ENCODE assay signal across 14 cellular contexts in genomic region chr4:134762053-134762452, GRCh38.
DNase-seq lines count a peak whose midpoint lies in the region; ATAC-seq and TF ChIP-seq lines count a peak whose summit lies in the region.
"Had no signal": no experiment of that assay in that cellular context is flagged by ENCODE, and none has a peak within 500 bp of the region (broad histone marks: within the 10 kb centered on the region; RNA-seq: fewer than 3 reads in every experiment).

No MANE protein-coding gene starts in this region.

- no peaks in the 10 kb centered on the region for H3K36me3 Mint-ChIP-seq in chondrocyte (ENCODE audit: low read depth)
- no peaks in the 10 kb centered on the region for H3K36me3 Mint-ChIP-seq in CD8-positive, alpha-beta T cell

- TF ChIP-seq POLR2A in upper lobe of left lung (IDR thresholded peaks at IDR 0.05) = no peak

- no peak overlapping the region for H3K4me3 ChIP-seq in BJ (ENCODE audit: low read depth, low read length)
- no peak overlapping the region for H3K4me3 ChIP-seq in Karpas-422 (ENCODE audit: low read length)
- H3K4me3 ChIP-seq in upper lobe of left lung = no peak overlapping the region
- no peak overlapping the region for H3K4me3 ChIP-seq in CD8-positive, alpha-beta T cell (ENCODE audit: low read depth, low read length)
- H3K4me3 ChIP-seq in GM23248 = no peak overlapping the region
- H3K4me3 ChIP-seq: coronary artery, lung, stomach had no signal

- DNase-seq in BJ (ENCODE audit: low read depth) (no peak), Karpas-422 (peak; percentile 47), chondrocyte (ENCODE audit: low spot score) (no peak), upper lobe of left lung (no peak), GM23248 (no peak)
- DNase-seq in CD8-positive, alpha-beta T cell = no peak
- DNase-seq: activated CD4-positive, alpha-beta T cell treated with anti-CD3 and anti-CD28 coated beads for 1 hour; activated T-cell treated with anti-CD3 and anti-CD28 coated beads for 4 hours; NCI-H187; stomach had no signal

- H3K4me1 ChIP-seq in Karpas-422 (ENCODE audit: low read length) (no peaks in the 10 kb centered on the region), upper lobe of left lung (no peaks in the 10 kb centered on the region), GM23248 (ENCODE audit: insufficient read depth) (no peaks in the 10 kb centered on the region)
- H3K4me1 ChIP-seq in CD8-positive, alpha-beta T cell (ENCODE audit: insufficient read depth, low read length) = no peaks in the 10 kb centered on the region
- H3K4me1 ChIP-seq: stomach had no signal

- CTCF ChIA-PET in BJ (lab: Yijun Ruan, JAX) = interaction anchor here (1.1 kb wide), 2 partner anchors 12 to 18 kb away, joined by 3 read pairs; no protein-coding TSS in a partner anchor
- CTCF ChIA-PET in CD8-positive, alpha-beta T cell (lab: Charles Lee) = no interaction called here

- H3K4me3 Mint-ChIP-seq in chondrocyte (ENCODE audit: unreplicated experiment) = no peak overlapping the region
- H3K4me3 Mint-ChIP-seq in CD8-positive, alpha-beta T cell = no peak overlapping the region

- POLR2A ChIA-PET in BJ (lab: Charles Lee) = no interaction called here
- POLR2A ChIA-PET in CD8-positive, alpha-beta T cell (lab: Charles Lee) = no interaction called here

- TF ChIP-seq CTCF in BJ (IDR thresholded peaks at IDR 0.05; ENCODE audit: insufficient read depth, low read depth, low read length) (0 out of 2 replicates have a peak, but pooled peaks have one; percentile 11), GM12874 (IDR thresholded peaks at IDR 0.05; ENCODE audit: insufficient read depth, low read depth, low read length) (peak; percentile 21; the same call in 1 of the 2 replicates), chondrocyte (IDR thresholded peaks at IDR 0.05) (peak; percentile 27), upper lobe of left lung (IDR thresholded peaks at IDR 0.05) (no peak)
- no peak for TF ChIP-seq CTCF in CD8-positive, alpha-beta T cell (IDR thresholded peaks at IDR 0.05)

- H3K27ac ChIP-seq in Karpas-422 (ENCODE audit: low read length) (no peak overlapping the region), upper lobe of left lung (no peak overlapping the region), GM23248 (no peak overlapping the region)
- no peak overlapping the region for H3K27ac ChIP-seq in CD8-positive, alpha-beta T cell (ENCODE audit: low read depth, low read length)
- H3K27ac ChIP-seq: coronary artery, stomach had no signal

- H3K9ac ChIP-seq in Karpas-422 (ENCODE audit: low read length) = no peak overlapping the region
- H3K9ac ChIP-seq in GM23248 = no peak overlapping the region

- H3K4me1 Mint-ChIP-seq in chondrocyte (ENCODE audit: low read depth) = no peaks in the 10 kb centered on the region
- no peaks in the 10 kb centered on the region for H3K4me1 Mint-ChIP-seq in CD8-positive, alpha-beta T cell (ENCODE audit: low read depth)

- H3K27me3 ChIP-seq in BJ (ENCODE audit: control insufficient read depth, insufficient read depth, low read length) (no peaks in the 10 kb centered on the region), Karpas-422 (ENCODE audit: low read length) (no peaks in the 10 kb centered on the region), upper lobe of left lung (no peaks in the 10 kb centered on the region), GM23248 (replicated peaks; ENCODE audit: insufficient read depth) (no peaks in the 10 kb centered on the region)
- H3K27me3 ChIP-seq in CD8-positive, alpha-beta T cell (ENCODE audit: insufficient read depth, low read length) = no peaks in the 10 kb centered on the region
- H3K27me3 ChIP-seq: stomach had no signal

- H2AFZ ChIP-seq in Karpas-422 (ENCODE audit: low read length) (no peak overlapping the region), GM23248 (no peak overlapping the region)

- no peaks in the 10 kb centered on the region for H3K79me2 ChIP-seq in Karpas-422 (ENCODE audit: low read length)
- no peaks in the 10 kb centered on the region for H3K79me2 ChIP-seq in GM23248 (ENCODE audit: insufficient read depth)

- intact Hi-C loops in CD8-positive, alpha-beta T cell (cut with DNase I, micrococcal nuclease) = no loop called here

- 71 to 73% methylated on average over 4 of the region's 4 CpGs for WGBS in upper lobe of left lung, 2 donors
- 19 to 26% methylated on average over 4 of the region's 4 CpGs for WGBS in GM23248 (ENCODE audit: low coverage in 1 of 2, low lambda C conversion rate in 2 of 2, missing lambda C conversion rate in 2 of 2), 2 experiments

- TF ChIP-seq EP300 in upper lobe of left lung (IDR thresholded peaks at IDR 0.05) = no peak

- no peaks in the 10 kb centered on the region for H3F3A ChIP-seq in GM23248 (ENCODE audit: insufficient read depth)

- H3K9me2 ChIP-seq in Karpas-422 (replicated peaks; ENCODE audit: insufficient read depth, low read length) = no peaks in the 10 kb centered on the region
- no peaks in the 10 kb centered on the region for H3K9me2 ChIP-seq in GM23248 (ENCODE audit: insufficient read depth)

- ATAC-seq in upper lobe of left lung (ENCODE audit: low FRiP score in 2 of 2) (no peak), HG02642 (IDR thresholded peaks at IDR 0.05; ENCODE audit: poor library complexity, unreplicated experiment) (no peak)
- ATAC-seq in CD8-positive, alpha-beta T cell = no peak

- no peaks in the 10 kb centered on the region for H3K36me3 ChIP-seq in BJ (ENCODE audit: control insufficient read depth, insufficient read depth, low read length)
- no peaks in the 10 kb centered on the region for H3K36me3 ChIP-seq in Karpas-422 (ENCODE audit: insufficient read depth, low read length)
- H3K36me3 ChIP-seq in upper lobe of left lung = no peaks in the 10 kb centered on the region
- no peaks in the 10 kb centered on the region for H3K36me3 ChIP-seq in CD8-positive, alpha-beta T cell (ENCODE audit: insufficient read depth, low read length)
- no peaks in the 10 kb centered on the region for H3K36me3 ChIP-seq in GM23248 (ENCODE audit: low read depth)
- H3K36me3 ChIP-seq: stomach had no signal

- peaks cover 3% of the 10 kb centered on the region for H3K9me3 Mint-ChIP-seq in chondrocyte (ENCODE audit: low read depth)
- H3K9me3 Mint-ChIP-seq in CD8-positive, alpha-beta T cell = no peaks in the 10 kb centered on the region

- H3K27ac Mint-ChIP-seq in chondrocyte (ENCODE audit: unreplicated experiment) = no peak overlapping the region
- H3K27ac Mint-ChIP-seq in CD8-positive, alpha-beta T cell = no peak overlapping the region

- in situ Hi-C loops in GM23248 (cut with MboI) = no loop called here

- H3K4me2 ChIP-seq in Karpas-422 (ENCODE audit: low read depth, low read length, poor library complexity, severe bottlenecking) (no peak overlapping the region), GM23248 (ENCODE audit: unreplicated experiment) (no peak overlapping the region)

- H3K27me3 Mint-ChIP-seq in chondrocyte (ENCODE audit: low read depth) = no peaks in the 10 kb centered on the region
- no peaks in the 10 kb centered on the region for H3K27me3 Mint-ChIP-seq in CD8-positive, alpha-beta T cell (ENCODE audit: low read depth)

- H3K9me3 ChIP-seq in Karpas-422 (ENCODE audit: low read length) (peaks cover 11% of the 10 kb centered on the region; the same call in 1 of the 2 replicates), upper lobe of left lung (no peaks in the 10 kb centered on the region), GM23248 (ENCODE audit: low read depth) (no peaks in the 10 kb centered on the region)
- no peaks in the 10 kb centered on the region for H3K9me3 ChIP-seq in CD8-positive, alpha-beta T cell (ENCODE audit: low read length)
- H3K9me3 ChIP-seq: stomach had no signal

- H4K20me1 ChIP-seq in Karpas-422 (ENCODE audit: insufficient read depth, low read depth, low read length) (no peaks in the 10 kb centered on the region), GM23248 (ENCODE audit: insufficient read depth) (no peaks in the 10 kb centered on the region)

Comparison
In these comparisons a context has a peak if more than half of its experiments do, and no peak if none do; other contexts are left out.
1. CTCF ChIP-seq: peak in BJ (single experiment), GM12874 (single experiment) and chondrocyte (single experiment); none in upper lobe of left lung (0 of 6) and CD8-positive, alpha-beta T cell (single experiment).